19 cellular contexts compared by ENCODE assay signal in the genomic region with DNA sequence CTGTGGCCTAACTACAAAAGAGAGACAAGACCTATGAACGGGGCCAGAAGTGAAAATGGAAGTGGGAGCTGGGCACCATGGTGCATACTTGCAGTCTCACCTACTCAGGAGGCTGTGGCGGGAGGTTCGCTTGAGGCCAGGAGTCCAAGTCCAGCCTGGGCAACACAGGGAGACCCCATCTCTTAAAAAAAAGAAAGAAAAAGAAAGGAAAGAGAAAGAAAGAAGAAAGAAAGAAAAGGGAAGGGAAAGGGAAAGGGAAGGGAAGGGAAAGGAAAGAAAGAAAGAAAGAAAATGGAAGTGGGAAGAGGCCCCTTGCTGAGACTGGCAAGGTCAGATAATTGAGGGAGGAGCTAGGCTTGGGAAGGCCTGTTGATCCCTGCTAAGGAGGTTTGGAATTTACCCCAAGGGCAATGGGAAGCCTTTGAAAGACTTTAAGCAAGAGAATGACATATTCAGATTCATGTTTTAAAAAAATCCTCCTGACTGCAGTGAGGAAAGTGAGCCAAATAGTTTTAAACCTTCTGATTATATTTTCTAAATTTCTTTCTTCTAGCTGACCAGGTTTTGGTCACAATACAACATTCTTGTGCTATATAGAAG. TPM values are rescaled to one million over a fixed set of nuclear protein-coding genes. Genes with fewer than 3 reads are reported as not detected.
DNase-seq lines count a peak whose midpoint lies in the region; ATAC-seq, FAIRE-seq and TF ChIP-seq lines count a peak whose summit lies in the region.
"Had no signal": no experiment of that assay in that cellular context is flagged by ENCODE, and none has a peak within 500 bp of the region (broad histone marks: within the 10 kb centered on the region; RNA-seq: fewer than 3 reads in every experiment).

No MANE protein-coding gene starts in this region.

- H3K9me3 Mint-ChIP-seq in activated naive CD4-positive, alpha-beta T cell treated with anti-CD3 and anti-CD28 coated beads, Interleukin-2, amount 50 U/mL, for 24 hours, result no peaks in the 10 kb centered on the region
- H3K9me3 Mint-ChIP-seq in T-cell, result no peaks in the 10 kb centered on the region
- no peaks in the 10 kb centered on the region for H3K9me3 Mint-ChIP-seq in type B pancreatic cell
- H3K9me3 Mint-ChIP-seq: T-helper 1 cell treated with Interleukin-12 subunit alpha and Interleukin-12 subunit beta and Interleukin-4 antibody, amounts not matched to agents 30 μg/mL and 1 μg/mL, for 36 hours had no signal

- no peaks in the 10 kb centered on the region for H3K9me3 ChIP-seq in kidney (ENCODE audit: control insufficient read depth in 1 of 2, low read length in 2 of 2)
- H3K9me3 ChIP-seq: body of pancreas, lower lobe of right lung, Peyer's patch, sigmoid colon had no signal

- POLR2A ChIA-PET in T-cell (lab: Charles Lee), result interaction anchor here in 1 of 2 donors (0.6 to 0.7 kb wide), 3 partner anchors 27 to 39 kb away, joined by 4 to 14 read pairs (median 14); no protein-coding TSS in a partner anchor

- no peak overlapping the region for H3K4me3 Mint-ChIP-seq in activated naive CD4-positive, alpha-beta T cell treated with anti-CD3 and anti-CD28 coated beads, Interleukin-2, amount 50 U/mL, for 24 hours
- no peak overlapping the region for H3K4me3 Mint-ChIP-seq in T-cell
- no peak overlapping the region for H3K4me3 Mint-ChIP-seq in type B pancreatic cell
- H3K4me3 Mint-ChIP-seq: T-helper 1 cell treated with Interleukin-12 subunit alpha and Interleukin-12 subunit beta and Interleukin-4 antibody, amounts not matched to agents 30 μg/mL and 1 μg/mL, for 36 hours had no signal

- H3K4me3 ChIP-seq in fibroblast of villous mesenchyme (ENCODE audit: low read depth, low read length) (no peak overlapping the region), kidney (ENCODE audit: low read length in 2 of 2) (no peak overlapping the region)
- H3K4me3 ChIP-seq: body of pancreas, lower lobe of right lung, Peyer's patch, sigmoid colon had no signal

- H3K9ac ChIP-seq in kidney (ENCODE audit: low read length in 2 of 2), result no peak overlapping the region

- no peaks in the 10 kb centered on the region for H3K4me1 Mint-ChIP-seq in activated naive CD4-positive, alpha-beta T cell treated with anti-CD3 and anti-CD28 coated beads, Interleukin-2, amount 50 U/mL, for 24 hours
- H3K4me1 Mint-ChIP-seq in T-cell (no peaks in the 10 kb centered on the region), type B pancreatic cell (ENCODE audit: unreplicated experiment) (no peaks in the 10 kb centered on the region)

- TF ChIP-seq CTCF in fibroblast of villous mesenchyme (IDR thresholded peaks at IDR 0.05; ENCODE audit: insufficient read depth, low read depth, low read length) (no peak), type B pancreatic cell (conservative IDR thresholded peaks at IDR 0.05) (no peak), kidney (IDR thresholded peaks at IDR 0.05; ENCODE audit: borderline replicate concordance, extremely low read depth, insufficient read depth) (no peak)

- H3K27ac Mint-ChIP-seq in activated naive CD4-positive, alpha-beta T cell treated with anti-CD3 and anti-CD28 coated beads, Interleukin-2, amount 50 U/mL, for 24 hours, result peak overlapping the region; percentile 48
- H3K27ac Mint-ChIP-seq in T-cell, result peak overlapping the region; percentile 5 to 71
- peak overlapping the region; percentile 4 for H3K27ac Mint-ChIP-seq in type B pancreatic cell
- H3K27ac Mint-ChIP-seq: T-helper 1 cell treated with Interleukin-12 subunit alpha and Interleukin-12 subunit beta and Interleukin-4 antibody, amounts not matched to agents 30 μg/mL and 1 μg/mL, for 36 hours had no signal

- DNase-seq in activated naive CD4-positive, alpha-beta T cell treated with anti-CD3 and anti-CD28 coated beads, Interleukin-2, amount 50 U/mL, for 16 hours, result no peak
- DNase-seq in T-cell (no peak), fibroblast of villous mesenchyme (ENCODE audit: low read depth) (peak; percentile 22), type B pancreatic cell (ENCODE audit: extremely low spot score, unreplicated experiment) (no peak), kidney (no peak)
- DNase-seq: activated CD4-positive, alpha-beta T cell treated with anti-CD3 and anti-CD28 coated beads for 1 hour; body of pancreas; GOT3; KG1; lower lobe of right lung; NCI-H1436 treated with DMSO at 0.1 percent for 48 hours; NCI-H510A treated with DMSO at 0.1 percent for 48 hours; Peyer's patch; sigmoid colon; stimulated activated CD4-positive, alpha-beta T cell treated with anti-CD3 and anti-CD28 coated beads, Interleukin-4, amount 100 ng/mL, for 24 hours had no signal

- H3K36me3 Mint-ChIP-seq in activated naive CD4-positive, alpha-beta T cell treated with anti-CD3 and anti-CD28 coated beads, Interleukin-2, amount 50 U/mL, for 24 hours, result peaks cover 22% of the 10 kb centered on the region
- peaks cover 57% of the 10 kb centered on the region for H3K36me3 Mint-ChIP-seq in T-cell
- peaks cover 19% of the 10 kb centered on the region for H3K36me3 Mint-ChIP-seq in type B pancreatic cell

- intact Hi-C loops in kidney (cut with DNase I), result no loop called here

- no peaks in the 10 kb centered on the region for H3K27me3 Mint-ChIP-seq in activated naive CD4-positive, alpha-beta T cell treated with anti-CD3 and anti-CD28 coated beads, Interleukin-2, amount 50 U/mL, for 24 hours
- H3K27me3 Mint-ChIP-seq in T-cell, result no peaks in the 10 kb centered on the region
- H3K27me3 Mint-ChIP-seq in type B pancreatic cell, result no peaks in the 10 kb centered on the region

- H3K27ac ChIP-seq in kidney (ENCODE audit: low read depth in 2 of 2, low read length in 2 of 2), result no peak overlapping the region
- H3K27ac ChIP-seq: body of pancreas, lower lobe of right lung, Peyer's patch, sigmoid colon had no signal

- no peak for ATAC-seq in T-cell (replicated peaks in 1 of 4)
- no peak for ATAC-seq in GM18867 (IDR thresholded peaks at IDR 0.05; ENCODE audit: unreplicated experiment)
- no peak for ATAC-seq in GM18868 (IDR thresholded peaks at IDR 0.05; ENCODE audit: unreplicated experiment)
- ATAC-seq: body of pancreas, lower lobe of right lung had no signal

- H3K4me1 ChIP-seq in kidney (ENCODE audit: control insufficient read depth in 1 of 2, insufficient read depth in 1 of 2, low read depth in 1 of 2, low read length in 2 of 2), result no peaks in the 10 kb centered on the region
- H3K4me1 ChIP-seq: body of pancreas, lower lobe of right lung, Peyer's patch, sigmoid colon had no signal

- FAIRE-seq in kidney (lab: Jason Lieb, UNC), result no peak

- H3K36me3 ChIP-seq in kidney (ENCODE audit: control insufficient read depth in 1 of 2, insufficient read depth in 2 of 2, low read length in 2 of 2), result peaks cover 0 to 3% of the 10 kb centered on the region in 2 donors

- CTCF ChIA-PET in T-cell (lab: Charles Lee), result no interaction called here

RNA-seq across cellular contexts. Expression of a gene that starts 17.7 kb away (rescaled TPM):
- total RNA-seq in T-cell (10 to 100 TPM in 4 of 5 donors, 1 to 10 TPM in 1; 8.1 to 15.5 (median 11.4) TPM), fibroblast of villous mesenchyme (0.64 and 0.86 TPM in 2 replicates), type B pancreatic cell (ENCODE audit: low replicate concordance) (1.4 and 1.6 TPM in 2 replicates), kidney (6.5 TPM)
- polyA plus RNA-seq in kidney (ENCODE audit: insufficient read depth, low read depth, low replicate concordance), result 4.7 TPM
